In genomic region chr20:38874460-38875169, GRCh38 we compare ENCODE assay signal across 9 cellular contexts. TPM values are rescaled to one million over a fixed set of nuclear protein-coding genes. Genes with fewer than 3 reads are reported as not detected.
DNase-seq lines count a peak whose midpoint lies in the region; ATAC-seq and TF ChIP-seq lines count a peak whose summit lies in the region.
"Had no signal": no experiment of that assay in that cellular context is flagged by ENCODE, and none has a peak within 500 bp of the region (broad histone marks: within the 10 kb centered on the region; RNA-seq: fewer than 3 reads in every experiment).

No MANE protein-coding gene starts in this region.

- DNase-seq in activated gamma-delta T cell treated with Interleukin-2 at 50 U/mL for 16 hours (peak; percentile 40), activated gamma-delta T cell (lab: John Stamatoyannopoulos, UW) (no peak), T-helper 9 cell (peak; percentile 30), left ventricle myocardium superior (no peak), coronary artery (ENCODE audit: low spot score) (no peak), germinal center (ENCODE audit: low spot score) (no peak), inferior parietal cortex (ENCODE audit: extremely low spot score) (no peak)
- DNase-seq: SHP77 treated with DMSO at 0.1 percent for 48 hours had no signal

- peak; percentile 42 for ATAC-seq in left ventricle myocardium superior

- H3K4me1 ChIP-seq in thymus (ENCODE audit: control insufficient read depth, insufficient read depth, low read length), result peaks cover 56% of the 10 kb centered on the region

- H3K4me3 ChIP-seq in thymus (ENCODE audit: low read length) (peak overlapping the region; percentile 28), coronary artery (no peak overlapping the region)

- no peaks in the 10 kb centered on the region for H3K36me3 ChIP-seq in thymus (ENCODE audit: control insufficient read depth, insufficient read depth)

- no peaks in the 10 kb centered on the region for H3K27me3 ChIP-seq in thymus (ENCODE audit: control insufficient read depth, insufficient read depth)

- no peak for TF ChIP-seq CTCF in coronary artery (IDR thresholded peaks at IDR 0.05)

- H3K9me3 ChIP-seq in thymus (ENCODE audit: control insufficient read depth), result no peaks in the 10 kb centered on the region

- intact Hi-C loops in left ventricle myocardium superior (cut with micrococcal nuclease), result loop anchor here (10.0 kb wide), 1 partner anchor 50 kb away; no protein-coding TSS in a partner anchor

- 9% methylated on average over 4 of the region's 4 CpGs for WGBS in thymus

- H3K27ac ChIP-seq in thymus (ENCODE audit: low read depth) (peak overlapping the region; percentile 84), coronary artery (peak overlapping the region in 1 of 2 donors; percentile 48)

RNA-seq across cellular contexts. Expression of gene FAM83D, which starts 51.6 kb away (rescaled TPM):
- total RNA-seq in left ventricle myocardium superior, result 0.20 TPM
- 2.5 TPM for polyA plus RNA-seq in thymus

Comparison
In these comparisons a context has a peak if more than half of its experiments do, and no peak if none do; other contexts are left out.
1. DNase-seq: peak in activated gamma-delta T cell treated with Interleukin-2 at 50 U/mL for 16 hours (single experiment) and T-helper 9 cell (single experiment); none in activated gamma-delta T cell (single experiment), left ventricle myocardium superior (single experiment), coronary artery (single experiment), germinal center (single experiment) and inferior parietal cortex (single experiment).